ENCODE assay signal across 15 cellular contexts in genomic region chr14:81206115-81206514, GRCh38. TPM values are rescaled to one million over a fixed set of nuclear protein-coding genes. Genes with fewer than 3 reads are reported as not detected.
DNase-seq lines count a peak whose midpoint lies in the region; ATAC-seq and TF ChIP-seq lines count a peak whose summit lies in the region.
"Had no signal": no experiment of that assay in that cellular context is flagged by ENCODE, and none has a peak within 500 bp of the region (broad histone marks: within the 10 kb centered on the region; RNA-seq: fewer than 3 reads in every experiment).

No MANE protein-coding gene starts in this region.

- no peak overlapping the region for H2BK120ac ChIP-seq in IMR-90 (ENCODE audit: low read depth, low read length)

- H3K27me3 Mint-ChIP-seq in activated naive CD4-positive, alpha-beta T cell treated with anti-CD3 and anti-CD28 coated beads for 36 hours (ENCODE audit: low read depth): no peaks in the 10 kb centered on the region
- no peaks in the 10 kb centered on the region for H3K27me3 Mint-ChIP-seq in effector memory CD8-positive, alpha-beta T cell
- H3K27me3 Mint-ChIP-seq: IgD-negative memory B cell had no signal

- H2AK9ac ChIP-seq in IMR-90 (replicated peaks; ENCODE audit: low read depth, low read length, poor library complexity): no peak overlapping the region

- H4K8ac ChIP-seq in IMR-90 (ENCODE audit: low read depth in 2 of 2, low read length in 2 of 2): no peak overlapping the region

- no peaks in the 10 kb centered on the region for H3K9me3 Mint-ChIP-seq in activated naive CD4-positive, alpha-beta T cell treated with anti-CD3 and anti-CD28 coated beads for 36 hours
- H3K9me3 Mint-ChIP-seq in effector memory CD8-positive, alpha-beta T cell: no peaks in the 10 kb centered on the region
- H3K9me3 Mint-ChIP-seq in stimulated activated effector memory CD8-positive, alpha-beta T cell treated with anti-CD3 and anti-CD28 coated beads, Interleukin-12 subunit alpha, Interleukin-12 subunit beta, amount 100 ng/mL, for 72 hours: no peaks in the 10 kb centered on the region
- H3K9me3 Mint-ChIP-seq: H9, WTC11 had no signal

- no peak overlapping the region for H3K9ac ChIP-seq in IMR-90 (ENCODE audit: low read depth, low read length)

- BruUV-seq in IMR-90 (replicated peaks; lab: Mats Ljungman, UMichigan) (no TSS peak), OCI-LY7 (replicated peaks; lab: Mats Ljungman, UMichigan) (no TSS peak)

- in situ Hi-C loops in IMR-90 (cut with MboI; ENCODE audit: low sequenced_read_pairs): no loop called here

- intact Hi-C loops in activated naive CD4-positive, alpha-beta T cell treated with anti-CD3 and anti-CD28 coated beads for 36 hours (cut with micrococcal nuclease): no loop called here
- intact Hi-C loops in IMR-90 (cut with micrococcal nuclease) (no loop called here), OCI-LY7 (cut with micrococcal nuclease; ENCODE audit: unreplicated experiment) (no loop called here), ascending aorta (cut with DNase I) (no loop called here)

- TF ChIP-seq POLR2A in IMR-90 (IDR thresholded peaks at IDR 0.05; ENCODE audit: low read depth, low read length): no peak

- H2BK20ac ChIP-seq in IMR-90 (ENCODE audit: low read depth, low read length): no peak overlapping the region

- H3K23ac ChIP-seq in IMR-90 (ENCODE audit: low read depth, low read length): no peak overlapping the region

- H2BK15ac ChIP-seq in IMR-90 (ENCODE audit: low read depth, low read length): no peak overlapping the region

- CTCF ChIA-PET in activated naive CD4-positive, alpha-beta T cell treated with anti-CD3 and anti-CD28 coated beads for 36 hours (lab: Charles Lee): no interaction called here
- CTCF ChIA-PET in IMR-90 (lab: Yijun Ruan, JAX) (no interaction called here), OCI-LY7 (lab: Charles Lee; ENCODE audit: unreplicated experiment) (no interaction called here)

- H4K20me1 ChIP-seq in IMR-90 (ENCODE audit: insufficient read depth, low read length) (peaks cover 3% of the 10 kb centered on the region; the same call in 1 of the 2 replicates), OCI-LY7 (ENCODE audit: insufficient read depth, low read length) (0 out of 2 replicates have a peak, but pooled peaks cover 5% of the 10 kb centered on the region)

- no peaks in the 10 kb centered on the region for H3K9me2 ChIP-seq in OCI-LY7 (ENCODE audit: insufficient read depth, low read length)

- H3K4me1 Mint-ChIP-seq in activated naive CD4-positive, alpha-beta T cell treated with anti-CD3 and anti-CD28 coated beads for 36 hours (ENCODE audit: low read depth): peaks cover 35% of the 10 kb centered on the region
- peaks cover 17 to 47% of the 10 kb centered on the region in 2 donors for H3K4me1 Mint-ChIP-seq in effector memory CD8-positive, alpha-beta T cell (ENCODE audit: low read depth in 2 of 2)
- H3K4me1 Mint-ChIP-seq in stimulated activated effector memory CD8-positive, alpha-beta T cell treated with anti-CD3 and anti-CD28 coated beads, Interleukin-12 subunit alpha, Interleukin-12 subunit beta, amount 100 ng/mL, for 72 hours: peaks cover 41% of the 10 kb centered on the region

- H3K4me2 ChIP-seq in IMR-90 (ENCODE audit: low read depth, low read length): no peak overlapping the region
- no peak overlapping the region for H3K4me2 ChIP-seq in OCI-LY7 (ENCODE audit: low read length)

- H3K56ac ChIP-seq in IMR-90 (ENCODE audit: extremely low read depth, insufficient read depth, low read length): no peak overlapping the region

- H3K4me3 Mint-ChIP-seq in activated naive CD4-positive, alpha-beta T cell treated with anti-CD3 and anti-CD28 coated beads for 36 hours: no peak overlapping the region
- no peak overlapping the region for H3K4me3 Mint-ChIP-seq in effector memory CD8-positive, alpha-beta T cell
- H3K4me3 Mint-ChIP-seq in stimulated activated effector memory CD8-positive, alpha-beta T cell treated with anti-CD3 and anti-CD28 coated beads, Interleukin-12 subunit alpha, Interleukin-12 subunit beta, amount 100 ng/mL, for 72 hours: no peak overlapping the region
- H3K4me3 Mint-ChIP-seq: H9, IgD-negative memory B cell, WTC11 had no signal

- no peak overlapping the region for H3K18ac ChIP-seq in IMR-90 (ENCODE audit: low read depth, low read length)

- no peak overlapping the region for H2AFZ ChIP-seq in IMR-90 (replicated peaks; ENCODE audit: low read length, poor library complexity)
- no peak overlapping the region for H2AFZ ChIP-seq in OCI-LY7 (ENCODE audit: low read length)

- no peak overlapping the region for H2BK5ac ChIP-seq in IMR-90 (ENCODE audit: low read depth, low read length, poor library complexity, severe bottlenecking)

- no peak overlapping the region for H4K5ac ChIP-seq in IMR-90 (ENCODE audit: low read depth, low read length)

- H3K4me1 ChIP-seq in IMR-90 (ENCODE audit: control insufficient read depth, insufficient read depth, low read length): peaks cover 2% of the 10 kb centered on the region; the same call in 1 of the 2 replicates
- peaks cover 16% of the 10 kb centered on the region for H3K4me1 ChIP-seq in OCI-LY7 (ENCODE audit: insufficient read depth, low read length, poor library complexity, severe bottlenecking)
- no peaks in the 10 kb centered on the region for H3K4me1 ChIP-seq in ascending aorta
- H3K4me1 ChIP-seq: Caco-2 had no signal

- H2AK5ac ChIP-seq in IMR-90 (ENCODE audit: low read depth, low read length): no peak overlapping the region

- H3K36me3 ChIP-seq in IMR-90 (ENCODE audit: control insufficient read depth, insufficient read depth, low read length) (peaks cover 27% of the 10 kb centered on the region), OCI-LY7 (ENCODE audit: insufficient read depth, low read length) (peaks cover 100% of the 10 kb centered on the region), ascending aorta (peaks cover 30 to 45% of the 10 kb centered on the region in 2 donors)

- H3K27ac Mint-ChIP-seq in activated naive CD4-positive, alpha-beta T cell treated with anti-CD3 and anti-CD28 coated beads for 36 hours: peak overlapping the region; percentile 55
- H3K27ac Mint-ChIP-seq in effector memory CD8-positive, alpha-beta T cell: peak overlapping the region; percentile 23 to 61
- peak overlapping the region; percentile 75 for H3K27ac Mint-ChIP-seq in stimulated activated effector memory CD8-positive, alpha-beta T cell treated with anti-CD3 and anti-CD28 coated beads, Interleukin-12 subunit alpha, Interleukin-12 subunit beta, amount 100 ng/mL, for 72 hours
- H3K27ac Mint-ChIP-seq: IgD-negative memory B cell had no signal

- dilution Hi-C loops in IMR-90 (cut with HindIII; ENCODE audit: low sequenced_read_pairs, unreplicated experiment): no loop called here

- H3K14ac ChIP-seq in IMR-90 (replicated peaks; ENCODE audit: low read depth, low read length): no peak overlapping the region

- H3K27ac ChIP-seq in IMR-90 (ENCODE audit: insufficient read depth, low read length) (no peak overlapping the region), OCI-LY7 (ENCODE audit: low read depth, low read length, poor library complexity, severe bottlenecking) (no peak overlapping the region), ascending aorta (no peak overlapping the region)

- ATAC-seq in IMR-90 (ENCODE audit: low read depth) (peak; percentile 81), HG02610 (IDR thresholded peaks at IDR 0.05; ENCODE audit: unreplicated experiment) (no peak)
- ATAC-seq in effector memory CD8-positive, alpha-beta T cell (replicated peaks): no peak
- peak; percentile 100 for ATAC-seq in stimulated activated effector memory CD8-positive, alpha-beta T cell treated with anti-CD3 and anti-CD28 coated beads, Interleukin-12 subunit alpha, Interleukin-12 subunit beta, amount 100 ng/mL, for 72 hours
- ATAC-seq: WTC11 had no signal

- peaks cover 56% of the 10 kb centered on the region for H3K36me3 Mint-ChIP-seq in activated naive CD4-positive, alpha-beta T cell treated with anti-CD3 and anti-CD28 coated beads for 36 hours (ENCODE audit: low read depth)
- peaks cover 40% of the 10 kb centered on the region for H3K36me3 Mint-ChIP-seq in effector memory CD8-positive, alpha-beta T cell (ENCODE audit: insufficient read depth)
- H3K36me3 Mint-ChIP-seq in stimulated activated effector memory CD8-positive, alpha-beta T cell treated with anti-CD3 and anti-CD28 coated beads, Interleukin-12 subunit alpha, Interleukin-12 subunit beta, amount 100 ng/mL, for 72 hours: peaks cover 95% of the 10 kb centered on the region

- no peaks in the 10 kb centered on the region for H3K27me3 ChIP-seq in IMR-90 (ENCODE audit: control insufficient read depth, insufficient read depth, low read length)
- no peaks in the 10 kb centered on the region for H3K27me3 ChIP-seq in ascending aorta

- H3K4me3 ChIP-seq in IMR-90 (ENCODE audit: insufficient read depth, low read depth, low read length): no peak overlapping the region
- H3K4me3 ChIP-seq in OCI-LY7 (ENCODE audit: low read depth, low read length, poor library complexity, severe bottlenecking): no peak overlapping the region
- H3K4me3 ChIP-seq in ascending aorta: no peak overlapping the region

- TF ChIP-seq CTCF in IMR-90 (conservative IDR thresholded peaks at IDR 0.05; ENCODE audit: low read depth, low read length) (no peak), OCI-LY7 (conservative IDR thresholded peaks at IDR 0.05; ENCODE audit: low read length) (no peak), ascending aorta (IDR thresholded peaks at IDR 0.05) (no peak)

- H3K9me1 ChIP-seq in IMR-90 (ENCODE audit: insufficient read depth, low read length): no peaks in the 10 kb centered on the region

- peaks cover 35 to 53% of the 10 kb centered on the region in 2 experiments for H3K79me1 ChIP-seq in IMR-90 (ENCODE audit: low read depth in 1 of 2, low read length in 2 of 2)

- DNase-seq in activated naive CD4-positive, alpha-beta T cell treated with anti-CD3 and anti-CD28 coated beads for 36 hours: no peak
- no peak for DNase-seq in activated naive CD4-positive, alpha-beta T cell treated with Interleukin-2 at 50 U/mL for 16 hours
- DNase-seq in IMR-90 (peak; percentile 54), OCI-LY7 (ENCODE audit: low spot score) (no peak), ascending aorta (ENCODE audit: low spot score in 2 of 2) (no peak)
- DNase-seq in effector memory CD8-positive, alpha-beta T cell: no peak
- DNase-seq in stimulated activated effector memory CD8-positive, alpha-beta T cell treated with anti-CD3 and anti-CD28 coated beads, Interleukin-12 subunit alpha, Interleukin-12 subunit beta, amount 100 ng/mL, for 72 hours (ENCODE audit: low spot score in 2 of 2): no peak
- DNase-seq: Caco-2, H9, NCI-H748 treated with DMSO at 0.1 percent for 48 hours, occipital lobe, RPMI8226 had no signal

- no CpG with 5 or more reads among the region's 4 CpGs for WGBS in IMR-90 (ENCODE audit: extremely low coverage in 2 of 2, insufficient read length in 1 of 2), 2 experiments

- H3K9me3 ChIP-seq in IMR-90 (ENCODE audit: control insufficient read depth, insufficient read depth, low read length) (no peaks in the 10 kb centered on the region), OCI-LY7 (ENCODE audit: low read length) (no peaks in the 10 kb centered on the region), ascending aorta (no peaks in the 10 kb centered on the region)
- H3K9me3 ChIP-seq: Caco-2 had no signal

- H4K91ac ChIP-seq in IMR-90 (ENCODE audit: insufficient read depth, low read depth, low read length): no peak overlapping the region

- POLR2A ChIA-PET in IMR-90 (lab: Charles Lee; ENCODE audit: unreplicated experiment): no interaction called here
- POLR2A ChIA-PET in OCI-LY7 (lab: Charles Lee): no interaction called here

- TF ChIP-seq RAD21 in IMR-90 (IDR thresholded peaks at IDR 0.05; ENCODE audit: low read length): no peak

- no peak overlapping the region for H3K4ac ChIP-seq in IMR-90 (ENCODE audit: low read depth, low read length)

- peaks cover 71% of the 10 kb centered on the region for H3K79me2 ChIP-seq in OCI-LY7 (ENCODE audit: insufficient read depth, low read depth, low read length)

RNA-seq across cellular contexts. Expression of gene GTF2A1, which starts 14.6 kb away (rescaled TPM):
- total RNA-seq in activated naive CD4-positive, alpha-beta T cell treated with anti-CD3 and anti-CD28 coated beads for 36 hours: 10 to 100 TPM; 38.3 to 42.9 TPM
- total RNA-seq in IMR-90 (2012; rRNA removed) (41.9 and 60.4 TPM in 2 replicates), OCI-LY7 (2022) (69.8 and 70.6 TPM in 2 replicates), ascending aorta (47.9 TPM)
- polyA plus RNA-seq in IMR-90 (2012; rRNA removed): 16.0 and 16.7 TPM in 2 replicates
- 2.1 and 5.9 TPM in 2 replicates for polyA plus RNA-seq in IMR-90 (2012; cell fraction: cytosol; rRNA removed)
- polyA plus RNA-seq in IMR-90 (2012; cell fraction: nucleus; rRNA removed; ENCODE audit: low replicate concordance): 2.7 and 5.9 TPM in 2 replicates
- total RNA-seq in OCI-LY7 (2014; rRNA removed; shearing (Covaris generic)): 32.5 and 35.1 TPM in 2 replicates

Comparison
In these comparisons a context has a peak if more than half of its experiments do, and no peak if none do; other contexts are left out.
1. ATAC-seq: peak in IMR-90 (single experiment) and stimulated activated effector memory CD8-positive, alpha-beta T cell treated with anti-CD3 and anti-CD28 coated beads, Interleukin-12 subunit alpha, Interleukin-12 subunit beta, amount 100 ng/mL, for 72 hours (single experiment); none in effector memory CD8-positive, alpha-beta T cell (single experiment) and HG02610 (single experiment).
2. Peak in every context shown above with its lines, with median percentiles within 50 percentile points of each other: H3K27ac Mint-ChIP-seq.